28 cellular contexts compared by ENCODE assay signal in the genomic region with DNA sequence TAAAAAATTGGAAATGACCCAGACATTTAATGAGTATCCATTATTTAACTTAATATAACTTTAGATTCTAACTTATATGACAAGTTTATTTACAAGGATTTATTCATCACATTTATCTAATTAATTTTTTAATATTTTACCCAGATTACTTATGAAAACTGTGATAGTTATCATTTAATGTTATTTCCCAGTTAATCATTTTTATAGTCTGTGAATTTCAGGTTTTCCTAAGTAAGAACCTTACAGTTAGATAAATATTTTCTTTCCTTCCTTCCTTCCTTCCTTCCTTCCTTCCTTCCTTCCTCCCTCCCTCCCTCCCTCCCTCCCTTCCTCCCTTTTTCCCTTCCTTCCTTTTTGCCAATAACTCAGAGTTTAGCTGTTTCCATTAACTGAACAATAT.
"Had no signal": no experiment of that assay in that cellular context is flagged by ENCODE, and none has a peak within 500 bp of the region (broad histone marks: within the 10 kb centered on the region; RNA-seq: fewer than 3 reads in every experiment).

No MANE protein-coding gene starts in this region.

- H3K4me1 ChIP-seq: neural progenitor cell, psoas muscle, vagina had no signal

- H3K9ac ChIP-seq: neural progenitor cell, parathyroid adenoma had no signal

- H3K4me3 ChIP-seq: neural progenitor cell, ovary, psoas muscle, skin epidermis, stomach, thoracic aorta, thyroid gland, tibial nerve, upper lobe of left lung, vagina had no signal

- H2AFZ ChIP-seq: neural progenitor cell, parathyroid adenoma had no signal

- H3K4me2 ChIP-seq: neural progenitor cell had no signal

- H3K36me3 ChIP-seq: ovary, thoracic aorta, thyroid gland, tibial nerve, upper lobe of left lung, vagina had no signal

- DNase-seq: natural killer cell; occipital lobe; ovary; posterior cingulate gyrus; psoas muscle; right cardiac atrium; stimulated activated CD4-positive, alpha-beta T cell treated with anti-CD3 and anti-CD28 coated beads, Interleukin-15, amount 100 ng/mL, for 24 hours; stimulated activated CD4-positive, alpha-beta T cell treated with anti-CD3 and anti-CD28 coated beads, Interleukin-2, amount 100 ng/mL, for 24 hours; stimulated activated CD4-positive, alpha-beta T cell treated with anti-CD3 and anti-CD28 coated beads, Interleukin-2, amount 100 ng/mL, for 48 hours; stimulated activated CD4-positive, alpha-beta T cell treated with anti-CD3 and anti-CD28 coated beads, Interleukin-4, amount 100 ng/mL, for 24 hours; stimulated activated naive B cell treated with anti-CD40 and anti-IgM and Interleukin-4, amounts not matched to agents 10 μg/mL and 1 μg/mL and 100 μg/mL, for 72 hours; stimulated activated naive CD4-positive, alpha-beta T cell treated with Interleukin-2 at 50 U/mL for 16 hours; stomach; thyroid gland; trophoblast cell; upper lobe of left lung had no signal

- H3K79me2 ChIP-seq: parathyroid adenoma had no signal

- FAIRE-seq: urothelium cell line had no signal

- ATAC-seq: natural killer cell; psoas muscle; right cardiac atrium; sciatic nerve; stimulated activated effector memory CD8-positive, alpha-beta T cell treated with anti-CD3 and anti-CD28 coated beads, Interleukin-12 subunit alpha, Interleukin-12 subunit beta, amount 100 ng/mL, for 72 hours; stimulated activated naive B cell treated with anti-CD40 and anti-IgM and Interleukin-4, amounts not matched to agents 10 μg/mL and 1 μg/mL and 100 μg/mL, for 72 hours had no signal

- H3K27me3 Mint-ChIP-seq: progenitor cell of endocrine pancreas; stimulated activated naive CD8-positive, alpha-beta T cell treated with anti-CD3 and anti-CD28 coated beads, Interleukin-15, Interleukin-2, amounts not matched to agents 100 ng/mL and 50 ng/mL, for 24 hours had no signal

- H3K27ac ChIP-seq: neural progenitor cell, ovary, parathyroid adenoma, psoas muscle, skin epidermis, stomach, thoracic aorta, thyroid gland, tibial nerve, upper lobe of left lung, vagina had no signal

- H3K27me3 ChIP-seq: neural progenitor cell, ovary, stomach, thyroid gland, tibial nerve, upper lobe of left lung, vagina had no signal

- H3K36me3 Mint-ChIP-seq: stimulated activated effector memory CD8-positive, alpha-beta T cell treated with anti-CD3 and anti-CD28 coated beads, Interleukin-12 subunit alpha, Interleukin-12 subunit beta, amount 100 ng/mL, for 72 hours had no signal

- H3K9me3 ChIP-seq: ovary, thyroid gland, vagina had no signal

- H3K27ac Mint-ChIP-seq: natural killer cell; nephron; neural progenitor cell; progenitor cell of endocrine pancreas; stimulated activated effector memory CD8-positive, alpha-beta T cell treated with anti-CD3 and anti-CD28 coated beads, Interleukin-12 subunit alpha, Interleukin-12 subunit beta, amount 100 ng/mL, for 72 hours; stimulated activated naive B cell treated with anti-CD40 and anti-IgM and Interleukin-4, amounts not matched to agents 10 μg/mL and 1 μg/mL and 100 μg/mL, for 72 hours; stimulated activated naive CD8-positive, alpha-beta T cell treated with anti-CD3 and anti-CD28 coated beads, Interleukin-15, Interleukin-2, amounts not matched to agents 100 ng/mL and 50 ng/mL, for 24 hours had no signal

- H3K4me1 Mint-ChIP-seq: natural killer cell; nephron; neural progenitor cell; stimulated activated effector memory CD8-positive, alpha-beta T cell treated with anti-CD3 and anti-CD28 coated beads, Interleukin-12 subunit alpha, Interleukin-12 subunit beta, amount 100 ng/mL, for 72 hours had no signal

- H3K4me3 Mint-ChIP-seq: natural killer cell; nephron; neural progenitor cell; stimulated activated effector memory CD8-positive, alpha-beta T cell treated with anti-CD3 and anti-CD28 coated beads, Interleukin-12 subunit alpha, Interleukin-12 subunit beta, amount 100 ng/mL, for 72 hours; stimulated activated naive B cell treated with anti-CD40 and anti-IgM and Interleukin-4, amounts not matched to agents 10 μg/mL and 1 μg/mL and 100 μg/mL, for 72 hours; stimulated activated naive CD8-positive, alpha-beta T cell treated with anti-CD3 and anti-CD28 coated beads, Interleukin-15, Interleukin-2, amounts not matched to agents 100 ng/mL and 50 ng/mL, for 24 hours had no signal
